1 cellular context compared by ENCODE assay signal in genomic region chr12:6942331-6942665, GRCh38.
A peak's percentile ranks its signal among the peaks of the same experiment; 100 is the strongest.
TF ChIP-seq lines count a peak whose summit lies in the region.

No MANE protein-coding gene starts in this region.

TF ChIP-seq in HepG2, 621 proteins besides CTCF, POLR2A, EP300 and RAD21:
- no peak for TF ChIP-seq REXO4 (CRISPR knock-in tag; IDR thresholded peaks at IDR 0.05; ENCODE audit: borderline replicate concordance)
- TF ChIP-seq ZFP91 (CRISPR knock-in tag; IDR thresholded peaks at IDR 0.05; ENCODE audit: borderline replicate concordance) = no peak
- no peak for TF ChIP-seq DPF2 (CRISPR knock-in tag; IDR thresholded peaks at IDR 0.05; ENCODE audit: borderline replicate concordance, low read depth)
- TF ChIP-seq AGO2 (optimal IDR thresholded peaks at IDR 0.05; ENCODE audit: low read depth, low read length) = peak; percentile 57
- TF ChIP-seq ZNF777 (CRISPR knock-in tag; IDR thresholded peaks at IDR 0.05) = no peak
- TF ChIP-seq ZNF335 (CRISPR knock-in tag; IDR thresholded peaks at IDR 0.05) = no peak
- 0 out of 2 replicates have a peak, but pooled peaks have one; percentile 8 for TF ChIP-seq ZNF333 (CRISPR knock-in tag; IDR thresholded peaks at IDR 0.05; ENCODE audit: borderline replicate concordance)
- no peak for TF ChIP-seq MBNL3 (CRISPR knock-in tag; conservative IDR thresholded peaks at IDR 0.05)
- TF ChIP-seq ZBTB33 (CRISPR knock-in tag; IDR thresholded peaks at IDR 0.05) = peak; percentile 94
- peak; percentile 24 for TF ChIP-seq RBM22 (optimal IDR thresholded peaks at IDR 0.05; ENCODE audit: low read length)
- no peak for TF ChIP-seq ZNF572 (CRISPR knock-in tag; IDR thresholded peaks at IDR 0.05)
